Comparison of ENCODE assay signal across 23 cellular contexts in genomic region chr2:119484834-119485233, GRCh38. TPM values are rescaled to one million over a fixed set of nuclear protein-coding genes. Genes with fewer than 3 reads are reported as not detected.
A peak's percentile ranks its signal among the peaks of the same experiment; 100 is the strongest.
DNase-seq lines count a peak whose midpoint lies in the region; ATAC-seq, FAIRE-seq and TF ChIP-seq lines count a peak whose summit lies in the region.
"Had no signal": no experiment of that assay in that cellular context is flagged by ENCODE, and none has a peak within 500 bp of the region (broad histone marks: within the 10 kb centered on the region; RNA-seq: fewer than 3 reads in every experiment).

No MANE protein-coding gene starts in this region.

- no peak for TF ChIP-seq EP300 in HepG2 (IDR thresholded peaks at IDR 0.05; ENCODE audit: low read depth in 2 of 2, low read length in 2 of 2)
- TF ChIP-seq EP300 in HepG2 (CRISPR knock-in tag; IDR thresholded peaks at IDR 0.05; ENCODE audit: borderline replicate concordance): no peak

- in situ Hi-C loops in HepG2 (cut with HindIII; ENCODE audit: extremely low pct_ligation_motif_present, low pct_unique_long_range_greater_than_20kb): loop anchor here (5.0 kb wide), 1 partner anchor 263 kb away; the partner anchor contains the start of gene STEAP3

- ATAC-seq in HepG2: no peak
- no peak for ATAC-seq in lung (ENCODE audit: insufficient read depth, low FRiP score)
- ATAC-seq in HG03342 (IDR thresholded peaks at IDR 0.05; ENCODE audit: unreplicated experiment): no peak
- no peak for ATAC-seq in GM18519 (IDR thresholded peaks at IDR 0.05; ENCODE audit: low FRiP score, unreplicated experiment)
- ATAC-seq: GM12878, T-cell had no signal

- TF ChIP-seq CTCF in liver (IDR thresholded peaks at IDR 0.05; ENCODE audit: low read depth, low read length, missing input control) (no peak), HepG2 (CRISPR knock-in tag; IDR thresholded peaks at IDR 0.05) (no peak), epithelial cell of esophagus (IDR thresholded peaks at IDR 0.05; ENCODE audit: insufficient read depth, low read depth, low read length, missing control alignments) (no peak), lung (IDR thresholded peaks at IDR 0.05; ENCODE audit: control extremely low read depth, extremely low read depth) (no peak), prostate gland (IDR thresholded peaks at IDR 0.05) (no peak)

- no peak for TF ChIP-seq POLR2A in HepG2 (IDR thresholded peaks at IDR 0.05; ENCODE audit: insufficient read depth in 1 of 2, low read depth in 2 of 2, low read length in 2 of 2)
- no peak for TF ChIP-seq POLR2A in prostate gland (IDR thresholded peaks at IDR 0.05)

- H3K27me3 ChIP-seq in liver (ENCODE audit: control insufficient read depth in 4 of 4, insufficient read depth in 4 of 4, low read length in 3 of 4) (no peaks in the 10 kb centered on the region), HepG2 (ENCODE audit: control insufficient read depth in 1 of 2, insufficient read depth in 2 of 2, low read length in 2 of 2) (peaks cover 0 to 58% of the 10 kb centered on the region in 2 experiments; a peak in 3 of 5 replicates), lung (ENCODE audit: control insufficient read depth, insufficient read depth) (no peaks in the 10 kb centered on the region), prostate gland (replicated peaks; ENCODE audit: insufficient read depth) (no peaks in the 10 kb centered on the region)
- H3K27me3 ChIP-seq: breast epithelium, MG63, uterus had no signal

- POLR2A ChIA-PET in HepG2 (lab: Yijun Ruan, JAX): interaction anchor here (2.0 kb wide), 1 partner anchor 118 kb away, joined by 7 read pairs; the partner anchor contains the start of genes C2orf76 and DBI

- peaks cover 16 to 76% (median 54%) of the 10 kb centered on the region in 4 donors for H3K4me1 ChIP-seq in liver (ENCODE audit: control insufficient read depth in 4 of 4, insufficient read depth in 4 of 4, low read length in 3 of 4)
- peaks cover 87% of the 10 kb centered on the region for H3K4me1 ChIP-seq in HepG2 (ENCODE audit: insufficient read depth, low read length)
- peaks cover 0 to 33% of the 10 kb centered on the region in 2 donors for H3K4me1 ChIP-seq in lung (ENCODE audit: control insufficient read depth in 2 of 2, insufficient read depth in 2 of 2, low read length in 2 of 2)
- no peaks in the 10 kb centered on the region for H3K4me1 ChIP-seq in prostate gland (replicated peaks)
- H3K4me1 ChIP-seq: breast epithelium, HAP-1, uterus had no signal

- 79% methylated on average over 6 of the region's 6 CpGs for WGBS in liver
- 22% methylated on average over 6 of the region's 6 CpGs for WGBS in HepG2 (ENCODE audit: low lambda C conversion rate)
- 83 to 84% methylated on average over 6 of the region's 6 CpGs for WGBS in lung, 2 donors
- 54% methylated on average over 6 of the region's 6 CpGs for WGBS in prostate gland

- CTCF ChIA-PET in HepG2 (lab: Yijun Ruan, JAX; ENCODE audit: low intra/inter-chr PET ratio, low total read pairs): no interaction called here

- H3K4me2 ChIP-seq in HepG2 (ENCODE audit: low read depth, low read length): no peak overlapping the region
- H3K4me2 ChIP-seq: smooth muscle cell had no signal

- no TSS peak for BruUV-seq in HepG2 (replicated peaks; lab: Mats Ljungman, UMichigan)

- no peaks in the 10 kb centered on the region for H3K9me3 ChIP-seq in liver (ENCODE audit: control insufficient read depth in 4 of 4, low read length in 3 of 4)
- no peaks in the 10 kb centered on the region for H3K9me3 ChIP-seq in HepG2 (ENCODE audit: low read length)
- H3K9me3 ChIP-seq in lung (ENCODE audit: control insufficient read depth in 2 of 2, insufficient read depth in 1 of 2, low read length in 1 of 2): peaks cover 0 to 3% of the 10 kb centered on the region in 2 donors
- no peaks in the 10 kb centered on the region for H3K9me3 ChIP-seq in prostate gland
- H3K9me3 ChIP-seq: breast epithelium, HAP-1, MG63, uterus had no signal

- no peaks in the 10 kb centered on the region for H4K20me1 ChIP-seq in HepG2 (ENCODE audit: insufficient read depth, low read length)

- no peak for DNase-seq in HepG2 (ENCODE audit: low spot score)
- DNase-seq in epithelial cell of esophagus (ENCODE audit: low read depth): peak; percentile 11
- DNase-seq in lung (ENCODE audit: low spot score): peak; percentile 10
- DNase-seq in prostate gland (ENCODE audit: low spot score): no peak
- no peak for DNase-seq in NCI-H1092 treated with DMSO at 0.1 percent for 48 hours (lab: John Stamatoyannopoulos, UW)
- DNase-seq: activated CD4-positive, alpha-beta T cell treated with anti-CD3 and anti-CD28 coated beads, Interleukin-2, amount 10 ng/mL, durations not matched to agents 24 days and 14 days; activated CD8-positive, alpha-beta memory T cell treated with anti-CD3 and anti-CD28 coated beads, Interleukin-2, amount 50 U/mL, for 4 hours; CD4-positive, CD25-positive, alpha-beta regulatory T cell; DMS53; mammary epithelial cell; MG63; stimulated activated CD4-positive, alpha-beta T cell treated with anti-CD3 and anti-CD28 coated beads, Interleukin-4, amount 100 ng/mL, for 1 hour; T-cell; uterus had no signal

- H2AFZ ChIP-seq in HepG2 (ENCODE audit: low read length): no peak overlapping the region

- H3K4me3 ChIP-seq in liver (ENCODE audit: low read depth in 1 of 3, low read length in 3 of 3) (no peak overlapping the region), HepG2 (replicated peaks in 1 of 3; ENCODE audit: insufficient read depth in 1 of 3, low read depth in 2 of 3, low read length in 3 of 3) (no peak overlapping the region), epithelial cell of esophagus (ENCODE audit: low read length) (no peak overlapping the region), lung (no peak overlapping the region), prostate gland (no peak overlapping the region)
- H3K4me3 ChIP-seq: breast epithelium, GM12878, HAP-1, MG63, smooth muscle cell, uterus had no signal

- FAIRE-seq in HepG2 (lab: Jason Lieb, UNC): no peak
- FAIRE-seq: GM12878 had no signal

- H3K27ac ChIP-seq in liver (ENCODE audit: low read depth in 1 of 2, low read length in 2 of 2) (peak overlapping the region; percentile 86 to 89), HepG2 (ENCODE audit: extremely low read length, insufficient read depth, low read length) (no peak overlapping the region), lung (ENCODE audit: low read depth in 1 of 2, low read length in 1 of 2) (peak overlapping the region in 1 of 2 donors; percentile 65), prostate gland (no peak overlapping the region)
- H3K27ac ChIP-seq: breast epithelium, uterus had no signal

- H3K79me2 ChIP-seq in HepG2 (ENCODE audit: insufficient read depth, low read length): no peaks in the 10 kb centered on the region

- H3K36me3 ChIP-seq in liver (ENCODE audit: control insufficient read depth in 4 of 4, insufficient read depth in 3 of 4, low read depth in 1 of 4, low read length in 3 of 4) (no peaks in the 10 kb centered on the region), HepG2 (replicated peaks in 1 of 2; ENCODE audit: control insufficient read depth in 1 of 2, insufficient read depth in 2 of 2, low read length in 2 of 2) (no peaks in the 10 kb centered on the region), lung (ENCODE audit: control insufficient read depth in 2 of 2, insufficient read depth in 2 of 2, low read length in 2 of 2) (no peaks in the 10 kb centered on the region), prostate gland (no peaks in the 10 kb centered on the region)
- H3K36me3 ChIP-seq: breast epithelium, HAP-1, MG63, uterus had no signal

- H3K9ac ChIP-seq in liver (ENCODE audit: low read depth in 1 of 2, low read length in 2 of 2): no peak overlapping the region
- H3K9ac ChIP-seq in HepG2 (ENCODE audit: insufficient read depth, low read depth, low read length): no peak overlapping the region

- TF ChIP-seq RAD21 in liver (IDR thresholded peaks at IDR 0.05): no peak
- TF ChIP-seq RAD21 in HepG2 (CRISPR knock-in tag; IDR thresholded peaks at IDR 0.05): no peak

- intact Hi-C loops in HepG2 (cut with micrococcal nuclease; ENCODE audit: unreplicated experiment) (no loop called here), prostate gland (cut with DNase I) (no loop called here)

RNA-seq across cellular contexts. Expression of gene SCTR, which starts 39.4 kb away (rescaled TPM):
- under 1 TPM; 0.17 to 0.28 TPM for total RNA-seq in liver
- under 1 TPM; 0.31 to 0.47 TPM for polyA plus RNA-seq in liver
- total RNA-seq in HepG2 (2016; rRNA removed; fragmentation: Illumina TruSeq; extraction: Trizol): not detected in 2 replicates
- not detected in 2 replicates for total RNA-seq in HepG2 (2016; cell fraction: cytosol; rRNA removed; fragmentation: Illumina TruSeq; extraction: Trizol; ENCODE audit: low read depth)
- total RNA-seq in HepG2 (2016; cell fraction: insoluble cytoplasmic fraction; rRNA removed; fragmentation: Illumina TruSeq; extraction: Trizol): not detected in 2 replicates
- total RNA-seq in HepG2 (2016; cell fraction: membrane; rRNA removed; fragmentation: Illumina TruSeq; extraction: Trizol): not detected in 2 replicates
- not detected in 2 replicates for total RNA-seq in HepG2 (2016; cell fraction: nucleus; rRNA removed; fragmentation: Illumina TruSeq; extraction: Trizol)
- polyA plus RNA-seq in HepG2 (2011; rRNA removed): not detected in 2 replicates
- not detected in 2 replicates for polyA plus RNA-seq in HepG2 (2011; cell fraction: cytosol; rRNA removed)
- not detected in 2 replicates for polyA plus RNA-seq in HepG2 (2011; cell fraction: nucleus; rRNA removed)
- 2.8 and 3.7 TPM in 2 replicates for polyA plus RNA-seq in HepG2 (2012)
- polyA plus RNA-seq in HepG2 (2016; cell fraction: cytosol; fragmentation: Illumina TruSeq; extraction: Trizol; ENCODE audit: low read depth): not detected in 2 replicates
- not detected in 2 replicates for polyA plus RNA-seq in HepG2 (2016; cell fraction: insoluble cytoplasmic fraction; fragmentation: Illumina TruSeq; extraction: Trizol; ENCODE audit: low read depth)
- not detected in 2 replicates for polyA plus RNA-seq in HepG2 (2016; cell fraction: membrane; fragmentation: Illumina TruSeq; extraction: Trizol; ENCODE audit: low read depth)
- polyA plus RNA-seq in HepG2 (2016; cell fraction: nucleus; fragmentation: Illumina TruSeq; extraction: Trizol; ENCODE audit: insufficient read depth, low read depth): not detected in 2 replicates
- polyA minus RNA-seq in HepG2 (2011; rRNA and poly(A)+ RNA removed; ENCODE audit: low replicate concordance): not detected in 2 replicates
- not detected in 2 replicates for polyA minus RNA-seq in HepG2 (2011; cell fraction: cytosol; rRNA and poly(A)+ RNA removed)
- polyA minus RNA-seq in HepG2 (2011; cell fraction: nucleus; rRNA and poly(A)+ RNA removed): not detected in 2 replicates
- 10 to 100 TPM; 22.3 to 42.7 TPM for total RNA-seq in lung
- 10 to 100 TPM in 1 of 2 donors, 1 to 10 TPM in 1; 4.6 to 33.8 TPM for polyA plus RNA-seq in lung
- not detected for total RNA-seq in prostate gland
- total RNA-seq: activated CD4-positive, alpha-beta T cell treated with anti-CD3 and anti-CD28 coated beads, Interleukin-2, amount 10 ng/mL, durations not matched to agents 24 days and 14 days; breast epithelium; CD4-positive, CD25-positive, alpha-beta regulatory T cell; epithelial cell of proximal tubule; GM12878; mammary epithelial cell; smooth muscle cell; T-cell; uterus had no signal
- polyA plus RNA-seq: AG04450; CD4-positive, CD25-positive, alpha-beta regulatory T cell; mammary epithelial cell; smooth muscle cell had no signal

RNA-seq across cellular contexts. Expression of gene TMEM37, which starts 53.2 kb away (rescaled TPM):
- total RNA-seq in liver (10 to 100 TPM; 17.6 to 30.3 TPM), HepG2 (2016; rRNA removed; fragmentation: Illumina TruSeq; extraction: Trizol) (23.7 and 37.7 TPM in 2 replicates), lung (10 to 100 TPM; 11.5 to 14.3 TPM), prostate gland (1 to 10 TPM; 1.7 to 6.8 TPM)
- polyA plus RNA-seq in liver (100 to 1,000 TPM in 1 of 2 donors, 10 to 100 TPM in 1; 44.5 to 125 TPM), HepG2 (2011; rRNA removed) (115 and 141 TPM in 2 replicates), lung (10 to 100 TPM in 1 of 2 donors, 1 to 10 TPM in 1; 9.9 to 12.7 TPM)
- 28.9 and 37.4 TPM in 2 replicates for total RNA-seq in HepG2 (2016; cell fraction: cytosol; rRNA removed; fragmentation: Illumina TruSeq; extraction: Trizol; ENCODE audit: low read depth)
- 22.3 and 38.3 TPM in 2 replicates for total RNA-seq in HepG2 (2016; cell fraction: insoluble cytoplasmic fraction; rRNA removed; fragmentation: Illumina TruSeq; extraction: Trizol)
- 42.2 and 48.4 TPM in 2 replicates for total RNA-seq in HepG2 (2016; cell fraction: membrane; rRNA removed; fragmentation: Illumina TruSeq; extraction: Trizol)
- 34.2 and 36.8 TPM in 2 replicates for total RNA-seq in HepG2 (2016; cell fraction: nucleus; rRNA removed; fragmentation: Illumina TruSeq; extraction: Trizol)
- 117 and 121 TPM in 2 replicates for polyA plus RNA-seq in HepG2 (2011; cell fraction: cytosol; rRNA removed)
- polyA plus RNA-seq in HepG2 (2011; cell fraction: nucleus; rRNA removed): 112 and 119 TPM in 2 replicates
- 79.4 and 99.6 TPM in 2 replicates for polyA plus RNA-seq in HepG2 (2012)
- polyA plus RNA-seq in HepG2 (2016; cell fraction: cytosol; fragmentation: Illumina TruSeq; extraction: Trizol; ENCODE audit: low read depth): 35.8 and 51.6 TPM in 2 replicates
- polyA plus RNA-seq in HepG2 (2016; cell fraction: insoluble cytoplasmic fraction; fragmentation: Illumina TruSeq; extraction: Trizol; ENCODE audit: low read depth): 29.9 and 33.6 TPM in 2 replicates
- 42.8 and 53.0 TPM in 2 replicates for polyA plus RNA-seq in HepG2 (2016; cell fraction: membrane; fragmentation: Illumina TruSeq; extraction: Trizol; ENCODE audit: low read depth)
- polyA plus RNA-seq in HepG2 (2016; cell fraction: nucleus; fragmentation: Illumina TruSeq; extraction: Trizol; ENCODE audit: insufficient read depth, low read depth): 58.5 and 61.9 TPM in 2 replicates
- 8.6 and 130 TPM in 2 replicates for polyA minus RNA-seq in HepG2 (2011; rRNA and poly(A)+ RNA removed; ENCODE audit: low replicate concordance)
- polyA minus RNA-seq in HepG2 (2011; cell fraction: cytosol; rRNA and poly(A)+ RNA removed): 23.8 and 26.3 TPM in 2 replicates
- polyA minus RNA-seq in HepG2 (2011; cell fraction: nucleus; rRNA and poly(A)+ RNA removed): 72.6 and 73.7 TPM in 2 replicates
- total RNA-seq: activated CD4-positive, alpha-beta T cell treated with anti-CD3 and anti-CD28 coated beads, Interleukin-2, amount 10 ng/mL, durations not matched to agents 24 days and 14 days; CD4-positive, CD25-positive, alpha-beta regulatory T cell; mammary epithelial cell had no signal

RNA-seq across cellular contexts. Expression of gene CFAP221, which starts 59.4 kb away (rescaled TPM):
- total RNA-seq in liver (1 to 10 TPM in 1 of 2 donors, under 1 TPM in 1; 0.23 to 3.1 TPM), HepG2 (2016; rRNA removed; fragmentation: Illumina TruSeq; extraction: Trizol) (not detected in 2 replicates), lung (10 to 100 TPM; 42.4 to 63.5 TPM), prostate gland (10 to 100 TPM in 1 of 2 donors, not detected in 1; 18.3 TPM)
- polyA plus RNA-seq in liver (1 to 10 TPM; 1.1 to 1.2 TPM), HepG2 (2011; rRNA removed) (not detected in 2 replicates), lung (10 to 100 TPM in 1 of 2 donors, 1 to 10 TPM in 1; 8.6 to 16.2 TPM)
- total RNA-seq in HepG2 (2016; cell fraction: cytosol; rRNA removed; fragmentation: Illumina TruSeq; extraction: Trizol; ENCODE audit: low read depth): 0.20 and 0.26 TPM in 2 replicates
- not detected in 2 replicates for total RNA-seq in HepG2 (2016; cell fraction: insoluble cytoplasmic fraction; rRNA removed; fragmentation: Illumina TruSeq; extraction: Trizol)
- total RNA-seq in HepG2 (2016; cell fraction: membrane; rRNA removed; fragmentation: Illumina TruSeq; extraction: Trizol): 0.43 TPM in 1 of 2 replicates, not detected in the other
- not detected in 2 replicates for total RNA-seq in HepG2 (2016; cell fraction: nucleus; rRNA removed; fragmentation: Illumina TruSeq; extraction: Trizol)
- not detected in 2 replicates for polyA plus RNA-seq in HepG2 (2011; cell fraction: cytosol; rRNA removed)
- not detected in 2 replicates for polyA plus RNA-seq in HepG2 (2011; cell fraction: nucleus; rRNA removed)
- polyA plus RNA-seq in HepG2 (2012): not detected in 2 replicates
- 0.26 and 0.33 TPM in 2 replicates for polyA plus RNA-seq in HepG2 (2016; cell fraction: cytosol; fragmentation: Illumina TruSeq; extraction: Trizol; ENCODE audit: low read depth)
- not detected in 2 replicates for polyA plus RNA-seq in HepG2 (2016; cell fraction: insoluble cytoplasmic fraction; fragmentation: Illumina TruSeq; extraction: Trizol; ENCODE audit: low read depth)
- polyA plus RNA-seq in HepG2 (2016; cell fraction: membrane; fragmentation: Illumina TruSeq; extraction: Trizol; ENCODE audit: low read depth): not detected in 2 replicates
- polyA plus RNA-seq in HepG2 (2016; cell fraction: nucleus; fragmentation: Illumina TruSeq; extraction: Trizol; ENCODE audit: insufficient read depth, low read depth): not detected in 2 replicates
- polyA minus RNA-seq in HepG2 (2011; rRNA and poly(A)+ RNA removed; ENCODE audit: low replicate concordance): not detected in 2 replicates
- polyA minus RNA-seq in HepG2 (2011; cell fraction: cytosol; rRNA and poly(A)+ RNA removed): not detected in 2 replicates
- not detected in 2 replicates for polyA minus RNA-seq in HepG2 (2011; cell fraction: nucleus; rRNA and poly(A)+ RNA removed)
- total RNA-seq: activated CD4-positive, alpha-beta T cell treated with anti-CD3 and anti-CD28 coated beads, Interleukin-2, amount 10 ng/mL, durations not matched to agents 24 days and 14 days; CD4-positive, CD25-positive, alpha-beta regulatory T cell; epithelial cell of proximal tubule; GM12878; mammary epithelial cell; T-cell had no signal
- polyA plus RNA-seq: AG04450; CD4-positive, CD25-positive, alpha-beta regulatory T cell; GM12878; mammary epithelial cell had no signal

Comparison
In these comparisons a context has a peak if more than half of its experiments do, and no peak if none do; other contexts are left out.
1. H3K27ac ChIP-seq: peak in liver (2 of 2); none in HepG2 (single experiment) and prostate gland (0 of 2).
2. DNase-seq: peak in epithelial cell of esophagus (single experiment) and lung (single experiment); none in HepG2 (single experiment), prostate gland (single experiment) and NCI-H1092 treated with DMSO at 0.1 percent for 48 hours (single experiment).
3. RNA of gene SCTR, which starts 39.4 kb away (total RNA-seq): 22.3 to 42.7 TPM in lung; 0.17 to 0.28 TPM in liver, not detected in HepG2 and not detected in prostate gland; every median in the first group is over 10 times any median in the second.